8 cellular contexts compared by ENCODE assay signal in genomic region chr19:13098291-13099072, GRCh38. TPM values are rescaled to one million over a fixed set of nuclear protein-coding genes. Genes with fewer than 3 reads are reported as not detected.
DNase-seq lines count a peak whose midpoint lies in the region; ATAC-seq and TF ChIP-seq lines count a peak whose summit lies in the region.

No MANE protein-coding gene starts in this region.

- H3K4me3 ChIP-seq in breast epithelium (peak overlapping the region; percentile 31 to 59 (median 40)), right cardiac atrium (ENCODE audit: low read length) (peak overlapping the region; percentile 52)

- H3K36me3 Mint-ChIP-seq in MCF 10A (ENCODE audit: insufficient read depth, unreplicated experiment): no peaks in the 10 kb centered on the region
- peaks cover 2% of the 10 kb centered on the region for H3K36me3 Mint-ChIP-seq in activated naive CD4-positive, alpha-beta T cell treated with anti-CD3 and anti-CD28 coated beads for 36 hours (ENCODE audit: low read depth)

- peaks cover 5% of the 10 kb centered on the region for H3K4me1 Mint-ChIP-seq in MCF 10A (ENCODE audit: insufficient read depth, unreplicated experiment)
- peaks cover 51% of the 10 kb centered on the region for H3K4me1 Mint-ChIP-seq in activated naive CD4-positive, alpha-beta T cell treated with anti-CD3 and anti-CD28 coated beads for 36 hours (ENCODE audit: low read depth)

- H3K9me3 Mint-ChIP-seq in MCF 10A (ENCODE audit: unreplicated experiment): no peaks in the 10 kb centered on the region
- no peaks in the 10 kb centered on the region for H3K9me3 Mint-ChIP-seq in activated naive CD4-positive, alpha-beta T cell treated with anti-CD3 and anti-CD28 coated beads for 36 hours

- peak overlapping the region; percentile 68 to 80 for H3K27ac ChIP-seq in breast epithelium
- peak overlapping the region; percentile 84 for H3K27ac ChIP-seq in right cardiac atrium (ENCODE audit: low read length)

- H3K4me3 Mint-ChIP-seq in MCF 10A (ENCODE audit: unreplicated experiment): no peak overlapping the region
- peak overlapping the region; percentile 72 for H3K4me3 Mint-ChIP-seq in activated naive CD4-positive, alpha-beta T cell treated with anti-CD3 and anti-CD28 coated beads for 36 hours

- 14% methylated on average over 56 of the region's 56 CpGs for WGBS in right cardiac atrium

- CTCF ChIA-PET in MCF 10A (lab: Yijun Ruan, JAX): no interaction called here
- CTCF ChIA-PET in activated naive CD4-positive, alpha-beta T cell treated with anti-CD3 and anti-CD28 coated beads for 36 hours (lab: Charles Lee): interaction anchor here (1.5 kb wide), 1 partner anchor 116 kb away, joined by 3 read pairs; no protein-coding TSS in a partner anchor

- H3K36me3 ChIP-seq in breast epithelium: no peaks in the 10 kb centered on the region

- H3K27ac Mint-ChIP-seq in MCF 10A (ENCODE audit: low read depth, unreplicated experiment): no peak overlapping the region
- no peak overlapping the region for H3K27ac Mint-ChIP-seq in activated naive CD4-positive, alpha-beta T cell treated with anti-CD3 and anti-CD28 coated beads for 36 hours

- no peaks in the 10 kb centered on the region for H3K9me3 ChIP-seq in breast epithelium
- H3K9me3 ChIP-seq in right cardiac atrium (ENCODE audit: control insufficient read depth, low read length): no peaks in the 10 kb centered on the region

- peak in 1 of 2 donors; percentile 3 for ATAC-seq in right cardiac atrium
- ATAC-seq in GM21381 (IDR thresholded peaks at IDR 0.05; ENCODE audit: unreplicated experiment): no peak
- no peak for ATAC-seq in HG03280 (IDR thresholded peaks at IDR 0.05; ENCODE audit: unreplicated experiment)

- no peak for TF ChIP-seq CTCF in breast epithelium (IDR thresholded peaks at IDR 0.05)
- TF ChIP-seq CTCF in MCF 10A (IDR thresholded peaks at IDR 0.05; ENCODE audit: unreplicated experiment): no peak

- DNase-seq in breast epithelium (ENCODE audit: low spot score in 2 of 2) (no peak), MCF 10A (ENCODE audit: unreplicated experiment) (no peak), right cardiac atrium (peak; percentile 44 to 81 (median 80))
- DNase-seq in activated naive CD4-positive, alpha-beta T cell treated with anti-CD3 and anti-CD28 coated beads for 36 hours: peak; percentile 24
- peak; percentile 18 to 60 (median 30) for DNase-seq in stimulated activated naive CD4-positive, alpha-beta T cell (lab: John Stamatoyannopoulos, UW)
- DNase-seq in effector CD8-positive, alpha-beta T cell (lab: John Stamatoyannopoulos, UW): no peak

- no TSS peak for BruUV-seq in MCF 10A (replicated peaks; lab: Mats Ljungman, UMichigan)

- POLR2A ChIA-PET in MCF 10A (lab: Yijun Ruan, JAX): interaction anchor here (0.6 kb wide), 1 partner anchor 94 kb away, joined by 3 read pairs; no protein-coding TSS in a partner anchor

- H3K27me3 Mint-ChIP-seq in MCF 10A (ENCODE audit: insufficient read depth, unreplicated experiment): no peaks in the 10 kb centered on the region
- peaks cover 31% of the 10 kb centered on the region for H3K27me3 Mint-ChIP-seq in activated naive CD4-positive, alpha-beta T cell treated with anti-CD3 and anti-CD28 coated beads for 36 hours (ENCODE audit: low read depth)

- no peaks in the 10 kb centered on the region for H3K27me3 ChIP-seq in breast epithelium
- H3K27me3 ChIP-seq in right cardiac atrium (ENCODE audit: control insufficient read depth, insufficient read depth): no peaks in the 10 kb centered on the region

- no peak for TF ChIP-seq POLR2A in breast epithelium (IDR thresholded peaks at IDR 0.05)

- H3K4me1 ChIP-seq in breast epithelium (peaks cover 0 to 4% of the 10 kb centered on the region in 2 donors), right cardiac atrium (ENCODE audit: control insufficient read depth, insufficient read depth, low read length) (no peaks in the 10 kb centered on the region)

- intact Hi-C loops in breast epithelium (cut with DNase I; ENCODE audit: low total_unique reads) (no loop called here), MCF 10A (cut with micrococcal nuclease) (no loop called here), right cardiac atrium (cut with DNase I) (loop anchor here in 2 of 4 donors (5.0 to 10.0 kb wide), 2 partner anchors 36 to 114 kb away; no protein-coding TSS in a partner anchor)
- intact Hi-C loops in activated naive CD4-positive, alpha-beta T cell treated with anti-CD3 and anti-CD28 coated beads for 36 hours (cut with micrococcal nuclease): loop anchor here (1.0 to 5.0 kb wide), 3 partner anchors 85 to 216 kb away; partner anchors contain the start of gene DNASE2

RNA-seq across cellular contexts. Expression of gene LYL1, which starts 4.2 kb away (rescaled TPM):
- total RNA-seq in breast epithelium (10 to 100 TPM in 1 of 3 donors, 1 to 10 TPM in 2; 7.0 to 21.0 (median 9.2) TPM), MCF 10A (2022) (not detected in 2 replicates), right cardiac atrium (10 to 100 TPM in 2 of 4 donors, 1 to 10 TPM in 2; 8.0 to 11.9 (median 10.1) TPM)
- 1 to 10 TPM; 1.8 to 2.2 TPM for total RNA-seq in activated naive CD4-positive, alpha-beta T cell treated with anti-CD3 and anti-CD28 coated beads for 36 hours
- polyA plus RNA-seq in right cardiac atrium: 8.0 TPM

RNA-seq across cellular contexts. Expression of gene TRMT1, which starts 18.1 kb away (rescaled TPM):
- total RNA-seq in breast epithelium (10 to 100 TPM; 29.7 to 37.4 (median 31.7) TPM), MCF 10A (2022) (47.5 and 63.2 TPM in 2 replicates), right cardiac atrium (10 to 100 TPM; 14.8 to 22.2 (median 17.5) TPM)
- total RNA-seq in activated naive CD4-positive, alpha-beta T cell treated with anti-CD3 and anti-CD28 coated beads for 36 hours: 10 to 100 TPM; 55.8 to 59.6 TPM
- 19.9 TPM for polyA plus RNA-seq in right cardiac atrium

RNA-seq across cellular contexts. Expression of gene NACC1, which starts 19.6 kb away (rescaled TPM):
- total RNA-seq in breast epithelium (10 to 100 TPM in 2 of 3 donors, 1 to 10 TPM in 1; 8.5 to 20.5 (median 19.7) TPM), MCF 10A (2022) (55.9 and 67.3 TPM in 2 replicates), right cardiac atrium (10 to 100 TPM; 27.6 to 44.2 (median 40.2) TPM)
- total RNA-seq in activated naive CD4-positive, alpha-beta T cell treated with anti-CD3 and anti-CD28 coated beads for 36 hours: 10 to 100 TPM; 41.3 to 45.0 TPM
- polyA plus RNA-seq in right cardiac atrium: 40.2 TPM

RNA-seq across cellular contexts. Expression of gene STX10, which starts 51.7 kb away (rescaled TPM):
- total RNA-seq in breast epithelium (10 to 100 TPM; 74.6 to 78.3 (median 75.2) TPM), MCF 10A (2022) (35.2 and 37.9 TPM in 2 replicates), right cardiac atrium (10 to 100 TPM; 30.8 to 39.8 (median 37.2) TPM)
- 10 to 100 TPM; 48.3 to 48.9 TPM for total RNA-seq in activated naive CD4-positive, alpha-beta T cell treated with anti-CD3 and anti-CD28 coated beads for 36 hours
- polyA plus RNA-seq in right cardiac atrium: 47.7 TPM

RNA-seq across cellular contexts. Expression of gene IER2, which starts 51.7 kb away (rescaled TPM):
- total RNA-seq in breast epithelium (100 to 1,000 TPM in 1 of 3 donors, 10 to 100 TPM in 2; 20.6 to 146 (median 79.6) TPM), MCF 10A (2022) (63.0 and 92.3 TPM in 2 replicates), right cardiac atrium (10 to 100 TPM; 22.2 to 53.5 (median 29.2) TPM)
- total RNA-seq in activated naive CD4-positive, alpha-beta T cell treated with anti-CD3 and anti-CD28 coated beads for 36 hours: 100 to 1,000 TPM; 120 to 123 TPM
- polyA plus RNA-seq in right cardiac atrium: 62.9 TPM

Comparison
In these comparisons a context has a peak if more than half of its experiments do, and no peak if none do; other contexts are left out.
1. DNase-seq: peak in activated naive CD4-positive, alpha-beta T cell treated with anti-CD3 and anti-CD28 coated beads for 36 hours (single experiment), right cardiac atrium (3 of 3) and stimulated activated naive CD4-positive, alpha-beta T cell (6 of 6); none in breast epithelium (0 of 2), MCF 10A (single experiment) and effector CD8-positive, alpha-beta T cell (single experiment).